ENCODE assay signal across 14 cellular contexts in the genomic region with DNA sequence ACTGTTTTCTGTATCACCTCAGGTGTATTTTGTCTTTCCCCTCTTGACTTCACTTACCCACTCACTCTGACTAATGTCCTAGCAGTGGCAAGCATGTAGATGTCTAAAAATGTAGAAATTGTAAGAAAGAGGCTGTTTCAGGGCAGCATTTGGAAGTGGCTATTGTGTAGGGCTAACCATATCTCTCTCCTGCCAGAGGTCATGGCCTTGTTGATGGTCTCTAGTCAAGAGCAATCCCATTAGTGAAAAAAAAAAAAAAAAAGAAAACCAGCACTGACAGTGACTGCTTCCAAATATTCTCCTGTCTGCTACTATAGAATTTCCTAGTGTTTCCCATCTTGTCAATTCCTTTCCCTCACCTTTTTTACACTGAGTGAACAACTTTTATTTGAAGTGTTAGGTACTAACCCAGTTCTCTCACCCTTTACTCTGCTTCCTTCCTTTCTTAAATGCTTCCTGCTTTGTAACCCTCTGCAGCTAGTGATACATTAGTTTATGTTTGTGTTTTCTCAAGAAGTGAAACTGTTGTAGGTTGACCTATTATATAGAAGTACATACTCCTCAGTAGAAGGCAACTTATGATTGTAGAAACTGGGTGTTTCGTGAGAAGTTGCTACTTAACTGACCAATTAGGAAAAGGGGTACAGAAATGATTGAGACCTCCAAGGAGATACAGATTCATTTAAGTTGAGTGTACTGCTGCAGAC.
DNase-seq lines count a peak whose midpoint lies in the region; ATAC-seq and TF ChIP-seq lines count a peak whose summit lies in the region.
"Had no signal": no experiment of that assay in that cellular context is flagged by ENCODE, and none has a peak within 500 bp of the region (broad histone marks: within the 10 kb centered on the region; RNA-seq: fewer than 3 reads in every experiment).

No MANE protein-coding gene starts in this region.

- no peak overlapping the region for H3K4me2 ChIP-seq in PC-3 (ENCODE audit: low read length)

- TF ChIP-seq CTCF in PC-3 (conservative IDR thresholded peaks at IDR 0.05; ENCODE audit: low read depth, low read length), result no peak

- no peaks in the 10 kb centered on the region for H3K27me3 ChIP-seq in PC-3 (ENCODE audit: low read length)
- H3K27me3 ChIP-seq: ascending aorta, neutrophil had no signal

- H3K9ac ChIP-seq in PC-3 (ENCODE audit: low read length), result no peak overlapping the region

- DNase-seq in dermis blood vessel endothelial cell, result peak; percentile 14
- no peak for DNase-seq in PC-3
- DNase-seq in stimulated activated CD4-positive, alpha-beta T cell treated with anti-CD3 and anti-CD28 coated beads, Interleukin-4, amount 100 ng/mL, for 24 hours, result no peak
- no peak for DNase-seq in NCI-H1417 (lab: John Stamatoyannopoulos, UW)
- no peak for DNase-seq in UCSD-AML1 (lab: John Stamatoyannopoulos, UW; ENCODE audit: unreplicated experiment)
- DNase-seq: activated T-cell treated with anti-CD3 and anti-CD28 coated beads, Interleukin-2, amount 50 U/mL, for 4 hours; effector CD8-positive, alpha-beta T cell; NCI-H1417 treated with DMSO at 0.1 percent for 48 hours; stimulated activated CD8-positive, alpha-beta memory T cell treated with anti-CD3 and anti-CD28 coated beads, Interleukin-4, amount 100 ng/mL, for 48 hours had no signal

- intact Hi-C loops in PC-3 (cut with micrococcal nuclease), result no loop called here

- no peaks in the 10 kb centered on the region for H3F3A ChIP-seq in PC-3 (ENCODE audit: low read length, unreplicated experiment)

- BruUV-seq in PC-3 (replicated peaks; lab: Mats Ljungman, UMichigan), result no TSS peak

- no peaks in the 10 kb centered on the region for H4K20me1 ChIP-seq in PC-3 (ENCODE audit: low read length)

- H3K79me2 ChIP-seq in PC-3 (ENCODE audit: low read length), result no peaks in the 10 kb centered on the region

- POLR2A ChIA-PET in PC-3 (lab: Charles Lee; ENCODE audit: unreplicated experiment), result no interaction called here

- H3K9me2 ChIP-seq in PC-3 (replicated peaks; ENCODE audit: low read length), result no peaks in the 10 kb centered on the region

- H3K4me1 ChIP-seq in PC-3 (ENCODE audit: insufficient read depth, low read length), result peaks cover 15% of the 10 kb centered on the region
- H3K4me1 ChIP-seq: ascending aorta had no signal

- H3K27ac ChIP-seq in PC-3 (ENCODE audit: low read length), result no peak overlapping the region
- H3K27ac ChIP-seq: ascending aorta, neutrophil had no signal

- no peak overlapping the region for H3K4me3 ChIP-seq in PC-3 (ENCODE audit: low read length)
- H3K4me3 ChIP-seq: ascending aorta had no signal

- H3K36me3 ChIP-seq in PC-3 (ENCODE audit: low read depth, low read length), result no peaks in the 10 kb centered on the region
- H3K36me3 ChIP-seq: ascending aorta, neutrophil had no signal

- no peak overlapping the region for H2AFZ ChIP-seq in PC-3 (ENCODE audit: low read length)

- CTCF ChIA-PET in PC-3 (lab: Charles Lee), result no interaction called here

- ATAC-seq in GM18870 (IDR thresholded peaks at IDR 0.05; ENCODE audit: unreplicated experiment) (peak; percentile 98), GM21529 (IDR thresholded peaks at IDR 0.05; ENCODE audit: unreplicated experiment) (peak; percentile 85), HG03066 (IDR thresholded peaks at IDR 0.05; ENCODE audit: low read depth, unreplicated experiment) (peak; percentile 92), PC-3 (no peak)
- ATAC-seq: activated T-cell treated with anti-CD3 and anti-CD28 coated beads, Interleukin-2, amount 50 U/mL, for 4 hours had no signal

- no peaks in the 10 kb centered on the region for H3K9me3 ChIP-seq in PC-3 (ENCODE audit: low read length)
- H3K9me3 ChIP-seq: ascending aorta, neutrophil had no signal
